In genomic region chr1:26225033-26225831, GRCh38 we compare ENCODE assay signal across 8 cellular contexts. TPM values are rescaled to one million over a fixed set of nuclear protein-coding genes. Genes with fewer than 3 reads are reported as not detected.
DNase-seq lines count a peak whose midpoint lies in the region; ATAC-seq, FAIRE-seq and TF ChIP-seq lines count a peak whose summit lies in the region.

No MANE protein-coding gene starts in this region.

- H3F3A ChIP-seq in GM23338 (replicated peaks; ENCODE audit: low read depth) = 0 out of 2 replicates have a peak, but pooled peaks cover 7% of the 10 kb centered on the region

- no peak overlapping the region for H3K27ac Mint-ChIP-seq in GM23338
- H3K27ac Mint-ChIP-seq in stimulated activated effector memory CD8-positive, alpha-beta T cell treated with anti-CD3 and anti-CD28 coated beads, Interleukin-12 subunit alpha, Interleukin-12 subunit beta, amount 100 ng/mL, for 72 hours = peak overlapping the region; percentile 48

- H3K4me3 ChIP-seq in GM23338 (peak overlapping the region; percentile 69), epithelial cell of proximal tubule (ENCODE audit: low read depth, low read length) (peak overlapping the region; percentile 58)

- peaks cover 12% of the 10 kb centered on the region; the same call in 1 of the 2 replicates for H3K4me1 ChIP-seq in GM23338 (ENCODE audit: insufficient read depth)

- H4K20me1 ChIP-seq in GM23338 (replicated peaks; ENCODE audit: insufficient read depth) = no peaks in the 10 kb centered on the region

- peak overlapping the region; percentile 99 for H2AFZ ChIP-seq in GM23338

- H3K27me3 ChIP-seq in GM23338 (ENCODE audit: insufficient read depth) = peaks cover 60% of the 10 kb centered on the region

- POLR2A ChIA-PET in HEK293T (lab: Yijun Ruan, JAX) = no interaction called here

- peak; percentile 96 for ATAC-seq in GM23338
- peak; percentile 77 for ATAC-seq in stimulated activated effector memory CD8-positive, alpha-beta T cell treated with anti-CD3 and anti-CD28 coated beads, Interleukin-12 subunit alpha, Interleukin-12 subunit beta, amount 100 ng/mL, for 72 hours
- no peak for ATAC-seq in HG02970 (IDR thresholded peaks at IDR 0.05; ENCODE audit: low FRiP score, unreplicated experiment)

- H3K36me3 ChIP-seq in GM23338 (ENCODE audit: insufficient read depth) = no peaks in the 10 kb centered on the region

- H3K27ac ChIP-seq in GM23338 (ENCODE audit: low read depth) = no peak overlapping the region

- no peaks in the 10 kb centered on the region for H3K9me3 Mint-ChIP-seq in GM23338
- H3K9me3 Mint-ChIP-seq in stimulated activated effector memory CD8-positive, alpha-beta T cell treated with anti-CD3 and anti-CD28 coated beads, Interleukin-12 subunit alpha, Interleukin-12 subunit beta, amount 100 ng/mL, for 72 hours = no peaks in the 10 kb centered on the region

- no peaks in the 10 kb centered on the region for H3K79me2 ChIP-seq in GM23338 (replicated peaks; ENCODE audit: insufficient read depth)

- H3K4me3 Mint-ChIP-seq in GM23338 = peak overlapping the region; percentile 78
- peak overlapping the region; percentile 75 for H3K4me3 Mint-ChIP-seq in stimulated activated effector memory CD8-positive, alpha-beta T cell treated with anti-CD3 and anti-CD28 coated beads, Interleukin-12 subunit alpha, Interleukin-12 subunit beta, amount 100 ng/mL, for 72 hours

- CTCF ChIA-PET in HEK293T (lab: Yijun Ruan, JAX) = no interaction called here

- no peaks in the 10 kb centered on the region for H3K36me3 Mint-ChIP-seq in GM23338 (ENCODE audit: low read depth)
- H3K36me3 Mint-ChIP-seq in stimulated activated effector memory CD8-positive, alpha-beta T cell treated with anti-CD3 and anti-CD28 coated beads, Interleukin-12 subunit alpha, Interleukin-12 subunit beta, amount 100 ng/mL, for 72 hours = no peaks in the 10 kb centered on the region

- DNase-seq in GM23338 (ENCODE audit: low spot score) = peak; percentile 95
- peak; percentile 31 for DNase-seq in activated T-cell treated with anti-CD3 and anti-CD28 coated beads for 48 hours (ENCODE audit: low read depth)
- no peak for DNase-seq in epithelial cell of proximal tubule (ENCODE audit: low read depth)
- peak; percentile 2 for DNase-seq in middle frontal gyrus (ENCODE audit: extremely low spot score, low spot score)
- DNase-seq in stimulated activated effector memory CD8-positive, alpha-beta T cell treated with anti-CD3 and anti-CD28 coated beads, Interleukin-12 subunit alpha, Interleukin-12 subunit beta, amount 100 ng/mL, for 72 hours (ENCODE audit: low spot score in 2 of 2) = peak; percentile 7 to 59
- no peak for DNase-seq in HEK293T (ENCODE audit: extremely low spot score)
- no peak for DNase-seq in GM12892 (ENCODE audit: insufficient read length)

- H3K9me2 ChIP-seq in GM23338 (ENCODE audit: insufficient read depth) = no peaks in the 10 kb centered on the region

- TF ChIP-seq CTCF in GM23338 (conservative IDR thresholded peaks at IDR 0.05; ENCODE audit: low read depth in 2 of 2) (no peak), epithelial cell of proximal tubule (conservative IDR thresholded peaks at IDR 0.05; ENCODE audit: low read depth, low read length) (no peak)

- H3K4me1 Mint-ChIP-seq in GM23338 = peaks cover 6% of the 10 kb centered on the region
- peaks cover 9% of the 10 kb centered on the region for H3K4me1 Mint-ChIP-seq in stimulated activated effector memory CD8-positive, alpha-beta T cell treated with anti-CD3 and anti-CD28 coated beads, Interleukin-12 subunit alpha, Interleukin-12 subunit beta, amount 100 ng/mL, for 72 hours

- no peak for FAIRE-seq in GM12892 (lab: Jason Lieb, UNC)

- peaks cover 45% of the 10 kb centered on the region for H3K27me3 Mint-ChIP-seq in GM23338 (ENCODE audit: insufficient read depth, low read depth, poor library complexity)

- H3K4me2 ChIP-seq in GM23338 = peak overlapping the region; percentile 94

- no peak for TF ChIP-seq POLR2A in GM12892 (IDR thresholded peaks at IDR 0.05; ENCODE audit: low read depth, low read length)

TF ChIP-seq in GM23338, 12 proteins besides CTCF, POLR2A, EP300 and RAD21 (continues in another document):
- TF ChIP-seq NANOG (IDR thresholded peaks at IDR 0.05; ENCODE audit: borderline replicate concordance) (no peak), POLR2AphosphoS5 (IDR thresholded peaks at IDR 0.05; ENCODE audit: low read depth) (peak; percentile 79), ETS1 (IDR thresholded peaks at IDR 0.05) (no peak)

TF ChIP-seq in HEK293T, 16 proteins besides CTCF, POLR2A, EP300 and RAD21:
- TF ChIP-seq LEF1 (IDR thresholded peaks at IDR 0.05; ENCODE audit: borderline replicate concordance) (no peak), SUZ12 (IDR thresholded peaks at IDR 0.05) (no peak), NFRKB (IDR thresholded peaks at IDR 0.05) (no peak), PKNOX1 (IDR thresholded peaks at IDR 0.05) (no peak), CTBP1 (IDR thresholded peaks at IDR 0.05; ENCODE audit: borderline replicate concordance) (no peak), ARNT (IDR thresholded peaks at IDR 0.05) (no peak), TARDBP (IDR thresholded peaks at IDR 0.05) (no peak), BHLHE40 (IDR thresholded peaks at IDR 0.05; ENCODE audit: borderline replicate concordance) (no peak), FOXA1 (IDR thresholded peaks at IDR 0.05) (no peak), ELF4 (IDR thresholded peaks at IDR 0.05) (no peak), ZNF384 (IDR thresholded peaks at IDR 0.05) (no peak), SP1 (IDR thresholded peaks at IDR 0.05) (no peak), L3MBTL2 (conservative IDR thresholded peaks at IDR 0.05) (no peak), FOXK2 (IDR thresholded peaks at IDR 0.05) (no peak), FOXM1 (IDR thresholded peaks at IDR 0.05; ENCODE audit: borderline replicate concordance) (no peak), HDGF (IDR thresholded peaks at IDR 0.05; ENCODE audit: borderline replicate concordance) (no peak)

RNA-seq across cellular contexts. Expression of gene CEP85, which starts 8.8 kb away (rescaled TPM):
- 26.1 and 36.8 TPM in 2 replicates for total RNA-seq in GM23338 (2014; rRNA removed; shearing (Covaris generic))
- 11.6 and 12.8 TPM in 2 replicates for polyA plus RNA-seq in GM23338 (2016; fragmentation: Nextera tagmentation; extraction: Ambion mirVana)
- 14.6 and 20.8 TPM in 2 replicates for total RNA-seq in epithelial cell of proximal tubule
- polyA plus RNA-seq in GM12892 (2012; ENCODE audit: missing spikeins) = 14.7 TPM

RNA-seq across cellular contexts. Expression of gene CATSPER4, which starts 34.8 kb away (rescaled TPM):
- not detected in 2 replicates for total RNA-seq in GM23338 (2014; rRNA removed; shearing (Covaris generic))
- polyA plus RNA-seq in GM23338 (2016; fragmentation: Nextera tagmentation; extraction: Ambion mirVana) = 0.31 and 0.35 TPM in 2 replicates
- not detected in 2 replicates for total RNA-seq in epithelial cell of proximal tubule
- not detected for polyA plus RNA-seq in GM12892 (2012; ENCODE audit: missing spikeins)

RNA-seq across cellular contexts. Expression of gene CNKSR1, which starts 47.9 kb away (rescaled TPM):
- total RNA-seq in GM23338 (2014; rRNA removed; shearing (Covaris generic)) = 11.3 and 12.5 TPM in 2 replicates
- 9.7 and 9.8 TPM in 2 replicates for polyA plus RNA-seq in GM23338 (2016; fragmentation: Nextera tagmentation; extraction: Ambion mirVana)
- 6.7 and 14.8 TPM in 2 replicates for total RNA-seq in epithelial cell of proximal tubule
- polyA plus RNA-seq in GM12892 (2012; ENCODE audit: missing spikeins) = 1.1 TPM

RNA-seq across cellular contexts. Expression of gene ZNF593OS, which starts 53.6 kb away (rescaled TPM):
- not detected in 2 replicates for total RNA-seq in GM23338 (2014; rRNA removed; shearing (Covaris generic))
- polyA plus RNA-seq in GM23338 (2016; fragmentation: Nextera tagmentation; extraction: Ambion mirVana) = 0.68 and 1.1 TPM in 2 replicates
- total RNA-seq in epithelial cell of proximal tubule = not detected in 2 replicates
- 0.76 TPM for polyA plus RNA-seq in GM12892 (2012; ENCODE audit: missing spikeins)

RNA-seq across cellular contexts. Expression of gene SH3BGRL3, which starts 54.7 kb away (rescaled TPM):
- 28.9 and 30.9 TPM in 2 replicates for total RNA-seq in GM23338 (2014; rRNA removed; shearing (Covaris generic))
- polyA plus RNA-seq in GM23338 (2016; fragmentation: Nextera tagmentation; extraction: Ambion mirVana) = 370 and 378 TPM in 2 replicates
- total RNA-seq in epithelial cell of proximal tubule = 119 and 184 TPM in 2 replicates
- 57.0 TPM for polyA plus RNA-seq in GM12892 (2012; ENCODE audit: missing spikeins)

Comparison
In these comparisons a context has a peak if more than half of its experiments do, and no peak if none do; other contexts are left out.
1. DNase-seq: peak in GM23338 (single experiment), activated T-cell treated with anti-CD3 and anti-CD28 coated beads for 48 hours (single experiment), middle frontal gyrus (single experiment) and stimulated activated effector memory CD8-positive, alpha-beta T cell treated with anti-CD3 and anti-CD28 coated beads, Interleukin-12 subunit alpha, Interleukin-12 subunit beta, amount 100 ng/mL, for 72 hours (2 of 2); none in epithelial cell of proximal tubule (single experiment), HEK293T (single experiment) and GM12892 (single experiment).